Comparison of ENCODE assay signal across 12 cellular contexts in the genomic region with DNA sequence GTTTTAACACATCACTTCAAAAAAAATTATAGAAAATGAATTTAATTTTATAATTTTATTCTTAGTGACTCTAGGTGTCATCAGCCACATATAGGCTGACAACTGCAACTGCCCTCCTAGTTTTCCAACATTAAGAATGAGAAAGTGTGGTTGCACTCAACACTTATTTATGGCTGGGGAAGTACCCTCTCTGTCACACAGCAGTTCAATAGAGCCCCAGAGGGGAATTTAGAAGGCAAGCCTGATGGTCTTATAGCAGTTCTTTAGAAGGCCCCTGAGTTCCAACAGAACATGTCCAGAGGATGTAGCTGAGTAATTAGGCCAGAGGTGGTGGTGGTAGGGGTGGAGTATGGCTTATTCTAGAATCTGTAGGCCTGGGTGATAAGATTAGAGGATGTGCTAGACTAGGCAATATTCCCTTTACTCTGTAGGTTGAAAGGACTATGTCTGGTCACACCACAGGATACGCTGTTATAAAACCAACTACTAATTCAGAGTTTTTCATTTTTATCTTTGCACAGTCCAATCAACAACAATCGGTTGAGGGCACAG.
DNase-seq lines count a peak whose midpoint lies in the region; ATAC-seq, FAIRE-seq and TF ChIP-seq lines count a peak whose summit lies in the region.
"Had no signal": no experiment of that assay in that cellular context is flagged by ENCODE, and none has a peak within 500 bp of the region (broad histone marks: within the 10 kb centered on the region; RNA-seq: fewer than 3 reads in every experiment).

No MANE protein-coding gene starts in this region.

- H3K36me3 Mint-ChIP-seq in activated CD8-positive, alpha-beta memory T cell treated with anti-CD3 and anti-CD28 coated beads, Interleukin-2, amount 10 ng/mL, durations not matched to agents 7 days and 5 days: peaks cover 2% of the 10 kb centered on the region
- no peaks in the 10 kb centered on the region for H3K36me3 Mint-ChIP-seq in stimulated activated effector memory CD8-positive, alpha-beta T cell treated with anti-CD3 and anti-CD28 coated beads, Interleukin-12 subunit alpha, Interleukin-12 subunit beta, amount 100 ng/mL, for 72 hours
- H3K36me3 Mint-ChIP-seq in osteocyte (ENCODE audit: unreplicated experiment): no peaks in the 10 kb centered on the region

- peak overlapping the region; percentile 11 for H3K27ac Mint-ChIP-seq in activated CD8-positive, alpha-beta memory T cell treated with anti-CD3 and anti-CD28 coated beads, Interleukin-2, amount 10 ng/mL, durations not matched to agents 7 days and 5 days
- peak overlapping the region; percentile 13 for H3K27ac Mint-ChIP-seq in stimulated activated effector memory CD8-positive, alpha-beta T cell treated with anti-CD3 and anti-CD28 coated beads, Interleukin-12 subunit alpha, Interleukin-12 subunit beta, amount 100 ng/mL, for 72 hours
- H3K27ac Mint-ChIP-seq in osteocyte (ENCODE audit: unreplicated experiment): no peak overlapping the region

- TF ChIP-seq CTCF in osteocyte (IDR thresholded peaks at IDR 0.05): no peak

- H3K27me3 Mint-ChIP-seq in activated CD8-positive, alpha-beta memory T cell treated with anti-CD3 and anti-CD28 coated beads, Interleukin-2, amount 10 ng/mL, durations not matched to agents 7 days and 5 days: no peaks in the 10 kb centered on the region
- no peaks in the 10 kb centered on the region for H3K27me3 Mint-ChIP-seq in osteocyte (ENCODE audit: unreplicated experiment)

- peak; percentile 47 for DNase-seq in activated CD8-positive, alpha-beta memory T cell treated with anti-CD3 and anti-CD28 coated beads, Interleukin-2, amount 10 ng/mL, durations not matched to agents 7 days and 5 days
- DNase-seq in activated CD8-positive, alpha-beta memory T cell treated with anti-CD3 and anti-CD28 coated beads, Interleukin-2, amount 50 U/mL, for 4 hours: no peak
- DNase-seq in stimulated activated effector memory CD8-positive, alpha-beta T cell treated with anti-CD3 and anti-CD28 coated beads, Interleukin-12 subunit alpha, Interleukin-12 subunit beta, amount 100 ng/mL, for 72 hours (ENCODE audit: low spot score in 2 of 2): peak; percentile 6 to 66
- no peak for DNase-seq in urothelium cell line (ENCODE audit: low spot score)
- DNase-seq in osteocyte (ENCODE audit: extremely low spot score, unreplicated experiment): no peak
- no peak for DNase-seq in AG20443 (ENCODE audit: low spot score)
- DNase-seq: activated CD8-positive, alpha-beta memory T cell treated with anti-CD3 and anti-CD28 coated beads for 24 hours; glutamatergic neuron; midbrain; stimulated activated CD4-positive, alpha-beta T cell treated with anti-CD3 and anti-CD28 coated beads, Interleukin-12 subunit alpha, Interleukin-12 subunit beta, amount 100 ng/mL, for 4 hours had no signal

- no peak overlapping the region for H3K4me3 Mint-ChIP-seq in activated CD8-positive, alpha-beta memory T cell treated with anti-CD3 and anti-CD28 coated beads, Interleukin-2, amount 10 ng/mL, durations not matched to agents 7 days and 5 days
- no peak overlapping the region for H3K4me3 Mint-ChIP-seq in stimulated activated effector memory CD8-positive, alpha-beta T cell treated with anti-CD3 and anti-CD28 coated beads, Interleukin-12 subunit alpha, Interleukin-12 subunit beta, amount 100 ng/mL, for 72 hours
- H3K4me3 Mint-ChIP-seq in osteocyte (ENCODE audit: unreplicated experiment): no peak overlapping the region

- CTCF ChIA-PET in activated CD8-positive, alpha-beta memory T cell treated with anti-CD3 and anti-CD28 coated beads, Interleukin-2, amount 10 ng/mL, durations not matched to agents 7 days and 5 days (lab: Charles Lee): interaction anchor here (0.9 to 1.5 kb wide), 2 partner anchors 9 to 12 kb away, joined by 3 to 4 read pairs; no protein-coding TSS in a partner anchor

- peaks cover 20% of the 10 kb centered on the region for H3K4me1 Mint-ChIP-seq in activated CD8-positive, alpha-beta memory T cell treated with anti-CD3 and anti-CD28 coated beads, Interleukin-2, amount 10 ng/mL, durations not matched to agents 7 days and 5 days
- peaks cover 7% of the 10 kb centered on the region for H3K4me1 Mint-ChIP-seq in stimulated activated effector memory CD8-positive, alpha-beta T cell treated with anti-CD3 and anti-CD28 coated beads, Interleukin-12 subunit alpha, Interleukin-12 subunit beta, amount 100 ng/mL, for 72 hours
- H3K4me1 Mint-ChIP-seq in osteocyte (ENCODE audit: unreplicated experiment): peaks cover 33% of the 10 kb centered on the region

- no peak for FAIRE-seq in urothelium cell line (lab: Jason Lieb, UNC)

- H3K9me3 Mint-ChIP-seq in activated CD8-positive, alpha-beta memory T cell treated with anti-CD3 and anti-CD28 coated beads, Interleukin-2, amount 10 ng/mL, durations not matched to agents 7 days and 5 days (ENCODE audit: low read depth): peaks cover 2% of the 10 kb centered on the region
- no peaks in the 10 kb centered on the region for H3K9me3 Mint-ChIP-seq in stimulated activated effector memory CD8-positive, alpha-beta T cell treated with anti-CD3 and anti-CD28 coated beads, Interleukin-12 subunit alpha, Interleukin-12 subunit beta, amount 100 ng/mL, for 72 hours
- peaks cover 8% of the 10 kb centered on the region for H3K9me3 Mint-ChIP-seq in osteocyte (ENCODE audit: unreplicated experiment)

- peak; percentile 80 for ATAC-seq in activated CD8-positive, alpha-beta memory T cell treated with anti-CD3 and anti-CD28 coated beads, Interleukin-2, amount 10 ng/mL, durations not matched to agents 7 days and 5 days
- peak; percentile 98 for ATAC-seq in GM21786 (IDR thresholded peaks at IDR 0.05; ENCODE audit: unreplicated experiment)
- peak; percentile 92 for ATAC-seq in HG03439 (IDR thresholded peaks at IDR 0.05; ENCODE audit: unreplicated experiment)
- peak; percentile 98 for ATAC-seq in stimulated activated effector memory CD8-positive, alpha-beta T cell treated with anti-CD3 and anti-CD28 coated beads, Interleukin-12 subunit alpha, Interleukin-12 subunit beta, amount 100 ng/mL, for 72 hours

Comparison
In these comparisons a context has a peak if more than half of its experiments do, and no peak if none do; other contexts are left out.
1. DNase-seq: peak in activated CD8-positive, alpha-beta memory T cell treated with anti-CD3 and anti-CD28 coated beads, Interleukin-2, amount 10 ng/mL, durations not matched to agents 7 days and 5 days (single experiment) and stimulated activated effector memory CD8-positive, alpha-beta T cell treated with anti-CD3 and anti-CD28 coated beads, Interleukin-12 subunit alpha, Interleukin-12 subunit beta, amount 100 ng/mL, for 72 hours (2 of 2); none in activated CD8-positive, alpha-beta memory T cell treated with anti-CD3 and anti-CD28 coated beads, Interleukin-2, amount 50 U/mL, for 4 hours (single experiment), urothelium cell line (single experiment), osteocyte (single experiment) and AG20443 (single experiment).
2. Peak in every context shown above with its lines, with median percentiles within 50 percentile points of each other: ATAC-seq.